15 cellular contexts compared by ENCODE assay signal in genomic region chr3:174329321-174329720, GRCh38.
DNase-seq lines count a peak whose midpoint lies in the region; ATAC-seq, FAIRE-seq and TF ChIP-seq lines count a peak whose summit lies in the region.
"Had no signal": no experiment of that assay in that cellular context is flagged by ENCODE, and none has a peak within 500 bp of the region (broad histone marks: within the 10 kb centered on the region; RNA-seq: fewer than 3 reads in every experiment).

No MANE protein-coding gene starts in this region.

- FAIRE-seq in pancreas (lab: Jason Lieb, UNC): no peak

- H4K20me1 ChIP-seq in PC-3 (ENCODE audit: low read length): no peaks in the 10 kb centered on the region

- no peaks in the 10 kb centered on the region for H3K36me3 ChIP-seq in PC-3 (ENCODE audit: low read depth, low read length)
- H3K36me3 ChIP-seq in pancreas: no peaks in the 10 kb centered on the region
- H3K36me3 ChIP-seq: esophagus squamous epithelium, WERI-Rb-1 had no signal

- BruUV-seq in PC-3 (replicated peaks; lab: Mats Ljungman, UMichigan): no TSS peak

- DNase-seq in EL (peak; percentile 91), PC-3 (peak; percentile 63), epithelial cell of proximal tubule (ENCODE audit: low read depth) (peak; percentile 6), renal cortical epithelial cell (ENCODE audit: low read depth) (peak; percentile 13), posterior vena cava (ENCODE audit: low spot score) (no peak), 8988T (no peak), pancreas (no peak)
- DNase-seq: anterior cingulate cortex, dorsolateral prefrontal cortex, esophagus squamous epithelium, left ventricle myocardium superior, MM.1S, psoas muscle, WERI-Rb-1 had no signal

- no peak overlapping the region for H3K4me3 ChIP-seq in PC-3 (ENCODE audit: low read length)
- H3K4me3 ChIP-seq in epithelial cell of proximal tubule (ENCODE audit: low read depth, low read length): no peak overlapping the region
- H3K4me3 ChIP-seq in pancreas: no peak overlapping the region
- H3K4me3 ChIP-seq: dorsolateral prefrontal cortex, esophagus squamous epithelium, GM23338, psoas muscle had no signal

- intact Hi-C loops in PC-3 (cut with micrococcal nuclease) (no loop called here), posterior vena cava (cut with DNase I) (no loop called here), pancreas (cut with DNase I) (no loop called here)

- peaks cover 36% of the 10 kb centered on the region for H3K4me1 ChIP-seq in PC-3 (ENCODE audit: insufficient read depth, low read length)
- H3K4me1 ChIP-seq in pancreas: no peaks in the 10 kb centered on the region
- H3K4me1 ChIP-seq: psoas muscle had no signal

- TF ChIP-seq CTCF in PC-3 (conservative IDR thresholded peaks at IDR 0.05; ENCODE audit: low read depth, low read length): no peak
- TF ChIP-seq CTCF in epithelial cell of proximal tubule (conservative IDR thresholded peaks at IDR 0.05; ENCODE audit: low read depth, low read length): no peak
- no peak for TF ChIP-seq CTCF in pancreas (IDR thresholded peaks at IDR 0.05)

- CTCF ChIA-PET in PC-3 (lab: Charles Lee): no interaction called here

- no peaks in the 10 kb centered on the region for H3K79me2 ChIP-seq in PC-3 (ENCODE audit: low read length)

- no peak overlapping the region for H2AFZ ChIP-seq in PC-3 (ENCODE audit: low read length)
- H2AFZ ChIP-seq: GM23338 had no signal

- POLR2A ChIA-PET in PC-3 (lab: Charles Lee; ENCODE audit: unreplicated experiment): no interaction called here

- H3K27me3 ChIP-seq in PC-3 (ENCODE audit: low read length) (no peaks in the 10 kb centered on the region), pancreas (no peaks in the 10 kb centered on the region)
- H3K27me3 ChIP-seq: dorsolateral prefrontal cortex, esophagus squamous epithelium had no signal

- no peak overlapping the region for H3K9ac ChIP-seq in PC-3 (ENCODE audit: low read length)

- 80 to 89% methylated on average over 3 of the region's 3 CpGs for WGBS in pancreas, 2 donors

- H3K9me2 ChIP-seq in PC-3 (replicated peaks; ENCODE audit: low read length): no peaks in the 10 kb centered on the region

- 0 out of 2 replicates have a peak overlapping the region, but pooled peaks have one; percentile 6 for H3K4me2 ChIP-seq in PC-3 (ENCODE audit: low read length)
- H3K4me2 ChIP-seq: GM23338 had no signal

- no peak overlapping the region for H3K27ac ChIP-seq in PC-3 (ENCODE audit: low read length)
- no peak overlapping the region for H3K27ac ChIP-seq in pancreas
- H3K27ac ChIP-seq: dorsolateral prefrontal cortex, esophagus squamous epithelium, psoas muscle, WERI-Rb-1 had no signal

- no peaks in the 10 kb centered on the region for H3K9me3 ChIP-seq in PC-3 (ENCODE audit: low read length)
- H3K9me3 ChIP-seq in pancreas: no peaks in the 10 kb centered on the region
- H3K9me3 ChIP-seq: esophagus squamous epithelium, psoas muscle had no signal

- ATAC-seq in PC-3 (no peak), pancreas (no peak)
- ATAC-seq: GM23338, left ventricle myocardium superior, psoas muscle had no signal

- no peaks in the 10 kb centered on the region for H3F3A ChIP-seq in PC-3 (ENCODE audit: low read length, unreplicated experiment)

Comparison
In these comparisons a context has a peak if more than half of its experiments do, and no peak if none do; other contexts are left out.
1. DNase-seq: peak in EL (single experiment), PC-3 (single experiment), epithelial cell of proximal tubule (single experiment) and renal cortical epithelial cell (single experiment); none in posterior vena cava (single experiment), 8988T (single experiment) and pancreas (0 of 6).